ENCODE assay signal across 31 cellular contexts in genomic region chr3:154480033-154480432, GRCh38.
"Had no signal": no experiment of that assay in that cellular context is flagged by ENCODE, and none has a peak within 500 bp of the region (broad histone marks: within the 10 kb centered on the region; RNA-seq: fewer than 3 reads in every experiment).

No MANE protein-coding gene starts in this region.

- H3K9me3 Mint-ChIP-seq: activated B cell treated with CpG ODN at 0.5 μM for 24 hours; activated CD4-positive, alpha-beta memory T cell treated with anti-CD3 and anti-CD28 coated beads for 36 hours; activated CD4-positive, alpha-beta T cell treated with anti-CD3 and anti-CD28 coated beads, Interleukin-2, amount 10 ng/mL, durations not matched to agents 24 days and 14 days; activated CD8-positive, alpha-beta T cell treated with anti-CD3 and anti-CD28 coated beads for 36 hours; activated naive CD4-positive, alpha-beta T cell treated with anti-CD3 and anti-CD28 coated beads, Interleukin-2, amount 50 U/mL, for 24 hours; activated naive CD8-positive, alpha-beta T cell treated with anti-CD3 and anti-CD28 coated beads, Interleukin-2, amount 10 ng/mL, durations not matched to agents 7 days and 5 days; activated T-cell treated with anti-CD3 and anti-CD28 coated beads, Interleukin-2, amount 50 U/mL, for 4 hours; activated T-helper 1 cell treated with anti-CD3 and anti-CD28 coated beads, Interleukin-12 subunit alpha, Interleukin-12 subunit beta, Interleukin-2, Interleukin-4 antibody, amounts not matched to agents 30 ng/mL and 10 ng/mL and 1 ng/mL, durations not matched to agents 14 hours and 24 hours and 36 hours; activated T-helper 17 cell treated with anti-CD3 and anti-CD28 coated beads, Interleukin-2, amount 50 U/mL, for 72 hours had no signal

- H3K27me3 Mint-ChIP-seq: activated B cell treated with CpG ODN at 0.5 μM for 24 hours; activated CD4-positive, alpha-beta memory T cell treated with anti-CD3 and anti-CD28 coated beads for 36 hours; activated CD4-positive, alpha-beta T cell treated with anti-CD3 and anti-CD28 coated beads, Interleukin-2, amount 10 ng/mL, durations not matched to agents 24 days and 14 days; activated CD8-positive, alpha-beta T cell treated with anti-CD3 and anti-CD28 coated beads for 36 hours; activated naive CD4-positive, alpha-beta T cell treated with anti-CD3 and anti-CD28 coated beads, Interleukin-2, amount 10 ng/mL, durations not matched to agents 7 days and 5 days; activated naive CD4-positive, alpha-beta T cell treated with anti-CD3 and anti-CD28 coated beads, Interleukin-2, amount 50 U/mL, for 24 hours; activated naive CD8-positive, alpha-beta T cell treated with anti-CD3 and anti-CD28 coated beads, Interleukin-2, amount 10 ng/mL, durations not matched to agents 7 days and 5 days; activated naive CD8-positive, alpha-beta T cell treated with anti-CD3 and anti-CD28 coated beads, Interleukin-2, amount 50 U/mL, for 24 hours; activated T-helper 17 cell treated with anti-CD3 and anti-CD28 coated beads, Interleukin-2, amount 50 U/mL, for 72 hours; brain; central memory CD8-positive, alpha-beta T cell had no signal

- H3K27ac Mint-ChIP-seq: activated B cell treated with CpG ODN at 0.5 μM for 24 hours; activated CD4-positive, alpha-beta memory T cell treated with anti-CD3 and anti-CD28 coated beads for 36 hours; activated CD4-positive, alpha-beta T cell treated with anti-CD3 and anti-CD28 coated beads, Interleukin-2, amount 10 ng/mL, durations not matched to agents 24 days and 14 days; activated CD8-positive, alpha-beta T cell treated with anti-CD3 and anti-CD28 coated beads for 36 hours; activated naive CD4-positive, alpha-beta T cell treated with anti-CD3 and anti-CD28 coated beads, Interleukin-2, amount 10 ng/mL, durations not matched to agents 7 days and 5 days; activated naive CD4-positive, alpha-beta T cell treated with anti-CD3 and anti-CD28 coated beads, Interleukin-2, amount 50 U/mL, for 24 hours; activated naive CD8-positive, alpha-beta T cell; activated naive CD8-positive, alpha-beta T cell treated with anti-CD3 and anti-CD28 coated beads, Interleukin-2, amount 10 ng/mL, durations not matched to agents 7 days and 5 days; activated naive CD8-positive, alpha-beta T cell treated with anti-CD3 and anti-CD28 coated beads, Interleukin-2, amount 50 U/mL, for 24 hours; activated T-cell treated with anti-CD3 and anti-CD28 coated beads, Interleukin-2, amount 50 U/mL, for 72 hours; activated T-helper 1 cell treated with anti-CD3 and anti-CD28 coated beads, Interleukin-12 subunit alpha, Interleukin-12 subunit beta, Interleukin-2, Interleukin-4 antibody, amounts not matched to agents 30 ng/mL and 10 ng/mL and 1 ng/mL, durations not matched to agents 14 hours and 24 hours and 36 hours; activated T-helper 17 cell treated with anti-CD3 and anti-CD28 coated beads, Interleukin-2, amount 50 U/mL, for 72 hours; brain; T-helper 2 cell treated with Interferon-gamma antibody and Interleukin-4, amounts not matched to agents 5 μg/mL and 100 μg/mL, for 36 hours had no signal

- DNase-seq: activated B cell treated with CpG ODN at 0.5 μM for 24 hours; activated CD4-positive, alpha-beta memory T cell treated with anti-CD3 and anti-CD28 coated beads for 36 hours; activated CD4-positive, alpha-beta T cell treated with anti-CD3 and anti-CD28 coated beads for 4 hours; activated CD4-positive, alpha-beta T cell treated with anti-CD3 and anti-CD28 coated beads, Interleukin-2, amount 10 ng/mL, durations not matched to agents 24 days and 14 days; activated CD4-positive, alpha-beta T cell treated with anti-CD3 and anti-CD28 coated beads, Interleukin-2, amount 50 U/mL, for 1 hour; activated CD4-positive, alpha-beta T cell treated with anti-CD3 and anti-CD28 coated beads, Interleukin-2, amount 50 U/mL, for 4 hours; activated CD4-positive, CD25-positive, alpha-beta regulatory T cell treated with anti-CD3 and anti-CD28 coated beads, Interleukin-2, amount 50 U/mL, for 72 hours; activated CD8-positive, alpha-beta memory T cell treated with anti-CD3 and anti-CD28 coated beads, Interleukin-2, amount 50 U/mL, for 4 hours; activated CD8-positive, alpha-beta T cell treated with anti-CD3 and anti-CD28 coated beads for 36 hours; activated gamma-delta T cell; activated naive CD4-positive, alpha-beta T cell treated with anti-CD3 and anti-CD28 coated beads, Interleukin-2, amount 10 ng/mL, durations not matched to agents 7 days and 5 days; activated naive CD4-positive, alpha-beta T cell treated with Interleukin-2 at 50 U/mL for 16 hours; activated naive CD8-positive, alpha-beta T cell treated with anti-CD3 and anti-CD28 coated beads, Interleukin-2, amount 10 ng/mL, durations not matched to agents 7 days and 5 days; activated naive CD8-positive, alpha-beta T cell treated with anti-CD3 and anti-CD28 coated beads, Interleukin-2, amount 50 U/mL, for 24 hours; activated T-cell treated with anti-CD3 and anti-CD28 coated beads for 4 hours; activated T-cell treated with anti-CD3 and anti-CD28 coated beads, Interleukin-2, amount 50 U/mL, for 1 hour; activated T-cell treated with anti-CD3 and anti-CD28 coated beads, Interleukin-2, amount 50 U/mL, for 4 hours; activated T-cell treated with anti-CD3 and anti-CD28 coated beads, Interleukin-2, amount 50 U/mL, for 72 hours; amygdala; anterior cingulate cortex; caudate nucleus; cerebellar nuclear complex; T-helper 2 cell; T-helper 9 cell had no signal

- H3K4me3 Mint-ChIP-seq: activated B cell treated with CpG ODN at 0.5 μM for 24 hours; activated CD4-positive, alpha-beta memory T cell treated with anti-CD3 and anti-CD28 coated beads for 36 hours; activated CD4-positive, alpha-beta T cell treated with anti-CD3 and anti-CD28 coated beads, Interleukin-2, amount 10 ng/mL, durations not matched to agents 24 days and 14 days; activated CD8-positive, alpha-beta T cell treated with anti-CD3 and anti-CD28 coated beads for 36 hours; activated naive CD4-positive, alpha-beta T cell treated with anti-CD3 and anti-CD28 coated beads, Interleukin-2, amount 10 ng/mL, durations not matched to agents 7 days and 5 days; activated naive CD4-positive, alpha-beta T cell treated with anti-CD3 and anti-CD28 coated beads, Interleukin-2, amount 50 U/mL, for 24 hours; activated naive CD8-positive, alpha-beta T cell; activated naive CD8-positive, alpha-beta T cell treated with anti-CD3 and anti-CD28 coated beads, Interleukin-2, amount 10 ng/mL, durations not matched to agents 7 days and 5 days; activated naive CD8-positive, alpha-beta T cell treated with anti-CD3 and anti-CD28 coated beads, Interleukin-2, amount 50 U/mL, for 24 hours; activated T-cell treated with anti-CD3 and anti-CD28 coated beads, Interleukin-2, amount 50 U/mL, for 4 hours; activated T-cell treated with anti-CD3 and anti-CD28 coated beads, Interleukin-2, amount 50 U/mL, for 72 hours; activated T-helper 1 cell treated with anti-CD3 and anti-CD28 coated beads, Interleukin-12 subunit alpha, Interleukin-12 subunit beta, Interleukin-2, Interleukin-4 antibody, amounts not matched to agents 30 ng/mL and 10 ng/mL and 1 ng/mL, durations not matched to agents 14 hours and 24 hours and 36 hours; activated T-helper 17 cell treated with anti-CD3 and anti-CD28 coated beads, Interleukin-2, amount 50 U/mL, for 72 hours; brain; central memory CD8-positive, alpha-beta T cell; T-helper 2 cell treated with Interferon-gamma antibody and Interleukin-4, amounts not matched to agents 5 μg/mL and 100 μg/mL, for 36 hours had no signal

- H3K36me3 Mint-ChIP-seq: activated CD4-positive, alpha-beta memory T cell treated with anti-CD3 and anti-CD28 coated beads for 36 hours; activated naive CD4-positive, alpha-beta T cell treated with anti-CD3 and anti-CD28 coated beads, Interleukin-2, amount 10 ng/mL, durations not matched to agents 7 days and 5 days; activated naive CD4-positive, alpha-beta T cell treated with anti-CD3 and anti-CD28 coated beads, Interleukin-2, amount 50 U/mL, for 24 hours; activated naive CD8-positive, alpha-beta T cell; activated naive CD8-positive, alpha-beta T cell treated with anti-CD3 and anti-CD28 coated beads, Interleukin-2, amount 10 ng/mL, durations not matched to agents 7 days and 5 days; brain had no signal

- ATAC-seq: activated CD8-positive, alpha-beta T cell treated with anti-CD3 and anti-CD28 coated beads for 36 hours; activated naive CD8-positive, alpha-beta T cell treated with anti-CD3 and anti-CD28 coated beads, Interleukin-2, amount 50 U/mL, for 24 hours; activated T-cell treated with anti-CD3 and anti-CD28 coated beads, Interleukin-2, amount 50 U/mL, for 4 hours; activated T-cell treated with anti-CD3 and anti-CD28 coated beads, Interleukin-2, amount 50 U/mL, for 72 hours; activated T-helper 17 cell treated with anti-CD3 and anti-CD28 coated beads, Interleukin-2, amount 50 U/mL, for 72 hours had no signal

- H3K4me1 Mint-ChIP-seq: activated B cell treated with CpG ODN at 0.5 μM for 24 hours; activated CD4-positive, alpha-beta T cell treated with anti-CD3 and anti-CD28 coated beads, Interleukin-2, amount 10 ng/mL, durations not matched to agents 24 days and 14 days; activated naive CD4-positive, alpha-beta T cell treated with anti-CD3 and anti-CD28 coated beads, Interleukin-2, amount 10 ng/mL, durations not matched to agents 7 days and 5 days; activated naive CD4-positive, alpha-beta T cell treated with anti-CD3 and anti-CD28 coated beads, Interleukin-2, amount 50 U/mL, for 24 hours; activated naive CD8-positive, alpha-beta T cell treated with anti-CD3 and anti-CD28 coated beads, Interleukin-2, amount 10 ng/mL, durations not matched to agents 7 days and 5 days; activated naive CD8-positive, alpha-beta T cell treated with anti-CD3 and anti-CD28 coated beads, Interleukin-2, amount 50 U/mL, for 24 hours; activated T-helper 17 cell treated with anti-CD3 and anti-CD28 coated beads, Interleukin-2, amount 50 U/mL, for 72 hours; brain; central memory CD8-positive, alpha-beta T cell had no signal
